In genomic region chr3:130111865-130112650, GRCh38 we compare ENCODE assay signal across 8 cellular contexts. TPM values are rescaled to one million over a fixed set of nuclear protein-coding genes. Genes with fewer than 3 reads are reported as not detected.
DNase-seq lines count a peak whose midpoint lies in the region; ATAC-seq and TF ChIP-seq lines count a peak whose summit lies in the region.
"Not testable (repeated sequence)": the region's sequence is repeated elsewhere in the genome, so short reads cannot be mapped to it uniquely, and the experiment has no call there.

No MANE protein-coding gene starts in this region.

- H3K9me2 ChIP-seq in SU-DHL-6 (replicated peaks; ENCODE audit: insufficient read depth, low read length), result not testable (repeated sequence)

- peak; percentile 36 for ATAC-seq in HG02763 (IDR thresholded peaks at IDR 0.05; ENCODE audit: unreplicated experiment)
- peak; percentile 55 to 61 for ATAC-seq in activated naive CD4-positive, alpha-beta T cell treated with anti-CD3 and anti-CD28 coated beads, Interleukin-2, amount 50 U/mL, for 72 hours

- H3K4me3 ChIP-seq in SU-DHL-6 (ENCODE audit: insufficient read depth, low read length, poor library complexity, severe bottlenecking) (peak overlapping the region; percentile 75), stomach smooth muscle (ENCODE audit: low read length in 2 of 2) (peak overlapping the region; percentile 67 to 81)

- DNase-seq in GDM1 (lab: John Stamatoyannopoulos, UW) (peak; percentile 99), NCI-H1436 (lab: John Stamatoyannopoulos, UW) (peak; percentile 98), glomerular endothelial cell (ENCODE audit: extremely low read depth, low read depth, low spot score) (peak; percentile 23), nucleus accumbens (lab: John Stamatoyannopoulos, UW) (peak; percentile 66 to 100 (median 99))
- peak; percentile 97 to 100 for DNase-seq in activated naive CD4-positive, alpha-beta T cell treated with anti-CD3 and anti-CD28 coated beads, Interleukin-2, amount 50 U/mL, for 72 hours (ENCODE audit: low spot score in 2 of 2)

- H3K4me1 ChIP-seq in stomach smooth muscle (ENCODE audit: control insufficient read depth, insufficient read depth, low read length), result not testable (repeated sequence)

- not testable (repeated sequence) for TF ChIP-seq CTCF in SU-DHL-6 (IDR thresholded peaks at IDR 0.05; ENCODE audit: insufficient read depth, low read length, poor library complexity, severe bottlenecking)

- H3K27me3 ChIP-seq in SU-DHL-6 (ENCODE audit: low read length); stomach smooth muscle (ENCODE audit: control insufficient read depth in 1 of 2, insufficient read depth in 2 of 2, low read length in 2 of 2): not testable (repeated sequence)

- not testable (repeated sequence) for H3K36me3 ChIP-seq in SU-DHL-6 (ENCODE audit: low read length); stomach smooth muscle (ENCODE audit: control insufficient read depth in 2 of 2, insufficient read depth in 2 of 2, low read length in 2 of 2)

- H3F3A ChIP-seq in SU-DHL-6 (ENCODE audit: insufficient read depth), result not testable (repeated sequence)

- H3K27ac Mint-ChIP-seq in activated naive CD4-positive, alpha-beta T cell treated with anti-CD3 and anti-CD28 coated beads, Interleukin-2, amount 50 U/mL, for 72 hours, result peak overlapping the region; percentile 92 to 98

- H3K9ac ChIP-seq in SU-DHL-6 (ENCODE audit: low read length) (peak overlapping the region; percentile 80), stomach smooth muscle (ENCODE audit: low read length in 2 of 2) (peak overlapping the region; percentile 64 to 84)

- H3K9me3 ChIP-seq in SU-DHL-6 (ENCODE audit: insufficient read depth, low read length); stomach smooth muscle (ENCODE audit: control insufficient read depth in 2 of 2, low read length in 2 of 2): not testable (repeated sequence)

- H3K36me3 Mint-ChIP-seq in activated naive CD4-positive, alpha-beta T cell treated with anti-CD3 and anti-CD28 coated beads, Interleukin-2, amount 50 U/mL, for 72 hours, result not testable (repeated sequence)

- peak overlapping the region; percentile 78 for H3K4me2 ChIP-seq in SU-DHL-6 (ENCODE audit: low read depth, low read length, poor library complexity, severe bottlenecking)

- H3K27ac ChIP-seq in SU-DHL-6 (ENCODE audit: low read depth, low read length) (peak overlapping the region; percentile 37; the same call in 1 of the 2 replicates), stomach smooth muscle (ENCODE audit: low read length) (peak overlapping the region; percentile 71)

- H4K20me1 ChIP-seq in SU-DHL-6 (ENCODE audit: low read depth, low read length), result not testable (repeated sequence)

- H3K9me3 Mint-ChIP-seq in activated naive CD4-positive, alpha-beta T cell treated with anti-CD3 and anti-CD28 coated beads, Interleukin-2, amount 50 U/mL, for 72 hours, result not testable (repeated sequence)

- not testable (repeated sequence) for H3K79me2 ChIP-seq in SU-DHL-6 (ENCODE audit: insufficient read depth, low read length)

- peak overlapping the region; percentile 59 for H2AFZ ChIP-seq in SU-DHL-6 (ENCODE audit: low read depth, low read length, severe bottlenecking)

RNA-seq across cellular contexts. Expression of gene ALG1L2, which starts 30.4 kb away (rescaled TPM):
- total RNA-seq in activated naive CD4-positive, alpha-beta T cell treated with anti-CD3 and anti-CD28 coated beads, Interleukin-2, amount 50 U/mL, for 72 hours, result 1 to 10 TPM in 1 of 2 donors, under 1 TPM in 1; 0.64 to 1.3 TPM
- not detected in 2 replicates for total RNA-seq in glomerular endothelial cell

Comparison
In these comparisons a context has a peak if more than half of its experiments do, and no peak if none do; other contexts are left out.
1. Peak in every context shown above with its lines: DNase-seq, ATAC-seq, H3K4me3 ChIP-seq and H3K27ac ChIP-seq.
2. DNase-seq: peak in every context shown above with its lines; median percentile 99 in GDM1; 99 in nucleus accumbens; 98 in activated naive CD4-positive, alpha-beta T cell treated with anti-CD3 and anti-CD28 coated beads, Interleukin-2, amount 50 U/mL, for 72 hours; 98 in NCI-H1436; 23 in glomerular endothelial cell.